8 cellular contexts compared by ENCODE assay signal in genomic region chr2:240566203-240567136, GRCh38. TPM values are rescaled to one million over a fixed set of nuclear protein-coding genes. Genes with fewer than 3 reads are reported as not detected.
A peak's percentile ranks its signal among the peaks of the same experiment; 100 is the strongest.
DNase-seq lines count a peak whose midpoint lies in the region; ATAC-seq and TF ChIP-seq lines count a peak whose summit lies in the region.

No MANE protein-coding gene starts in this region.

- H3K4me3 Mint-ChIP-seq in activated T-cell treated with anti-CD3 and anti-CD28 coated beads, Interleukin-2, amount 50 U/mL, for 72 hours, result peak overlapping the region; percentile 94 to 97
- H3K4me3 Mint-ChIP-seq in nephron, result peak overlapping the region; percentile 85 to 97 (median 89)
- H3K4me3 Mint-ChIP-seq in stimulated activated naive CD8-positive, alpha-beta T cell treated with anti-CD3 and anti-CD28 coated beads, Interleukin-15, amount 100 ng/mL, for 72 hours, result peak overlapping the region; percentile 97 to 98

- DNase-seq in DMS153 (lab: John Stamatoyannopoulos, UW) (peak; percentile 79), fibroblast of gingiva (ENCODE audit: low read depth) (peak; percentile 87)
- DNase-seq in activated T-cell treated with anti-CD3 and anti-CD28 coated beads, Interleukin-2, amount 50 U/mL, for 72 hours, result peak; percentile 97 to 98
- DNase-seq in stimulated activated naive CD8-positive, alpha-beta T cell treated with anti-CD3 and anti-CD28 coated beads, Interleukin-15, amount 100 ng/mL, for 72 hours, result peak; percentile 92 to 95

- H3K9me3 ChIP-seq in HUES6 (ENCODE audit: control insufficient read depth, insufficient read depth, low read depth, low read length), result no peaks in the 10 kb centered on the region

- peak overlapping the region; percentile 53 for H3K9ac ChIP-seq in HUES6 (ENCODE audit: low read length)

- peak; percentile 48 for ATAC-seq in GM21390 (IDR thresholded peaks at IDR 0.05; ENCODE audit: unreplicated experiment)
- ATAC-seq in activated T-cell treated with anti-CD3 and anti-CD28 coated beads, Interleukin-2, amount 50 U/mL, for 72 hours (replicated peaks in 1 of 2), result peak; percentile 68 to 69
- ATAC-seq in stimulated activated naive CD8-positive, alpha-beta T cell treated with anti-CD3 and anti-CD28 coated beads, Interleukin-15, amount 100 ng/mL, for 72 hours, result peak; percentile 68

- H3K36me3 ChIP-seq in HUES6 (ENCODE audit: control insufficient read depth, insufficient read depth, low read length), result no peaks in the 10 kb centered on the region

- peaks cover 14 to 16% of the 10 kb centered on the region in 2 donors for H3K36me3 Mint-ChIP-seq in activated T-cell treated with anti-CD3 and anti-CD28 coated beads, Interleukin-2, amount 50 U/mL, for 72 hours (ENCODE audit: insufficient read depth in 2 of 2)
- H3K36me3 Mint-ChIP-seq in nephron (ENCODE audit: low read depth), result peaks cover 3% of the 10 kb centered on the region

- H3K27me3 ChIP-seq in HUES6 (ENCODE audit: control insufficient read depth, insufficient read depth, low read length), result peaks cover 30% of the 10 kb centered on the region

- H3K4me3 ChIP-seq in HUES6 (ENCODE audit: low read depth, low read length), result peak overlapping the region; percentile 65

- H3K9me3 Mint-ChIP-seq in activated T-cell treated with anti-CD3 and anti-CD28 coated beads, Interleukin-2, amount 50 U/mL, for 72 hours, result no peaks in the 10 kb centered on the region
- no peaks in the 10 kb centered on the region for H3K9me3 Mint-ChIP-seq in nephron
- H3K9me3 Mint-ChIP-seq in stimulated activated naive CD8-positive, alpha-beta T cell treated with anti-CD3 and anti-CD28 coated beads, Interleukin-15, amount 100 ng/mL, for 72 hours, result no peaks in the 10 kb centered on the region

- peaks cover 33% of the 10 kb centered on the region for H3K4me1 ChIP-seq in HUES6 (ENCODE audit: control insufficient read depth, insufficient read depth, low read length)

- peak; percentile 95 to 96 (median 96) for TF ChIP-seq CTCF in nephron (IDR thresholded peaks at IDR 0.05; ENCODE audit: unreplicated experiment in 3 of 3)

- peaks cover 76% of the 10 kb centered on the region for H3K4me1 Mint-ChIP-seq in activated T-cell treated with anti-CD3 and anti-CD28 coated beads, Interleukin-2, amount 50 U/mL, for 72 hours (ENCODE audit: low read depth)
- peaks cover 21% of the 10 kb centered on the region for H3K4me1 Mint-ChIP-seq in nephron
- peaks cover 87% of the 10 kb centered on the region for H3K4me1 Mint-ChIP-seq in stimulated activated naive CD8-positive, alpha-beta T cell treated with anti-CD3 and anti-CD28 coated beads, Interleukin-15, amount 100 ng/mL, for 72 hours

- peak overlapping the region; percentile 96 for H3K27ac Mint-ChIP-seq in activated T-cell treated with anti-CD3 and anti-CD28 coated beads, Interleukin-2, amount 50 U/mL, for 72 hours
- no peak overlapping the region for H3K27ac Mint-ChIP-seq in nephron
- peak overlapping the region; percentile 92 to 98 for H3K27ac Mint-ChIP-seq in stimulated activated naive CD8-positive, alpha-beta T cell treated with anti-CD3 and anti-CD28 coated beads, Interleukin-15, amount 100 ng/mL, for 72 hours

- no peaks in the 10 kb centered on the region for H3K27me3 Mint-ChIP-seq in activated T-cell treated with anti-CD3 and anti-CD28 coated beads, Interleukin-2, amount 50 U/mL, for 72 hours (ENCODE audit: low read depth)
- H3K27me3 Mint-ChIP-seq in nephron (ENCODE audit: low read depth), result peaks cover 9% of the 10 kb centered on the region
- H3K27me3 Mint-ChIP-seq in stimulated activated naive CD8-positive, alpha-beta T cell treated with anti-CD3 and anti-CD28 coated beads, Interleukin-15, amount 100 ng/mL, for 72 hours, result no peaks in the 10 kb centered on the region

- H3K27ac ChIP-seq in HUES6 (ENCODE audit: low read depth, low read length), result no peak overlapping the region; the same call in 1 of the 2 replicates

TF ChIP-seq in PFSK-1, 5 proteins besides CTCF, POLR2A, EP300 and RAD21:
- TF ChIP-seq SIN3A (IDR thresholded peaks at IDR 0.05; ENCODE audit: borderline replicate concordance, insufficient read depth, low read length) (0 out of 2 replicates have a peak, but pooled peaks have one; percentile 38), REST (IDR thresholded peaks at IDR 0.05; ENCODE audit: insufficient read depth in 1 of 2, low read depth in 2 of 2, low read length in 2 of 2) (no peak)

RNA-seq across cellular contexts. Expression of gene RNPEPL1, which starts 1.8 kb away (rescaled TPM):
- polyA plus RNA-seq in PFSK-1 (2012; ENCODE audit: insufficient read length, low read depth), result 87.3 TPM
- total RNA-seq in activated T-cell treated with anti-CD3 and anti-CD28 coated beads, Interleukin-2, amount 50 U/mL, for 72 hours, result 10 to 100 TPM; 74.0 to 77.3 TPM

RNA-seq across cellular contexts. Expression of gene DUSP28, which starts 6.3 kb away (rescaled TPM):
- 3.5 TPM for polyA plus RNA-seq in PFSK-1 (2012; ENCODE audit: insufficient read length, low read depth)
- 1 to 10 TPM; 7.1 to 7.3 TPM for total RNA-seq in activated T-cell treated with anti-CD3 and anti-CD28 coated beads, Interleukin-2, amount 50 U/mL, for 72 hours

RNA-seq across cellular contexts. Expression of gene ANKMY1, which starts 8.7 kb away (rescaled TPM):
- 30.3 TPM for polyA plus RNA-seq in PFSK-1 (2012; ENCODE audit: insufficient read length, low read depth)
- 10 to 100 TPM; 31.6 to 44.9 TPM for total RNA-seq in activated T-cell treated with anti-CD3 and anti-CD28 coated beads, Interleukin-2, amount 50 U/mL, for 72 hours

RNA-seq across cellular contexts. Expression of gene CAPN10, which starts 20.1 kb away (rescaled TPM):
- 42.4 TPM for polyA plus RNA-seq in PFSK-1 (2012; ENCODE audit: insufficient read length, low read depth)
- total RNA-seq in activated T-cell treated with anti-CD3 and anti-CD28 coated beads, Interleukin-2, amount 50 U/mL, for 72 hours, result 10 to 100 TPM; 36.9 to 43.7 TPM

RNA-seq across cellular contexts. Expression of gene GPR35, which starts 58.8 kb away (rescaled TPM):
- 1.6 TPM for polyA plus RNA-seq in PFSK-1 (2012; ENCODE audit: insufficient read length, low read depth)
- total RNA-seq in activated T-cell treated with anti-CD3 and anti-CD28 coated beads, Interleukin-2, amount 50 U/mL, for 72 hours, result 10 to 100 TPM; 48.2 to 50.7 TPM

Comparison
In these comparisons a context has a peak if more than half of its experiments do, and no peak if none do; other contexts are left out.
1. H3K27ac Mint-ChIP-seq: peak in activated T-cell treated with anti-CD3 and anti-CD28 coated beads, Interleukin-2, amount 50 U/mL, for 72 hours (single experiment) and stimulated activated naive CD8-positive, alpha-beta T cell treated with anti-CD3 and anti-CD28 coated beads, Interleukin-15, amount 100 ng/mL, for 72 hours (2 of 2); none in nephron (0 of 3).
2. Peak in every context shown above with its lines, with median percentiles within 50 percentile points of each other: DNase-seq, ATAC-seq and H3K4me3 Mint-ChIP-seq.